ENCODE assay signal across 30 cellular contexts in genomic region chr12:115640929-115641328, GRCh38.
DNase-seq lines count a peak whose midpoint lies in the region; ATAC-seq, FAIRE-seq and TF ChIP-seq lines count a peak whose summit lies in the region.
"Had no signal": no experiment of that assay in that cellular context is flagged by ENCODE, and none has a peak within 500 bp of the region (broad histone marks: within the 10 kb centered on the region; RNA-seq: fewer than 3 reads in every experiment).

No MANE protein-coding gene starts in this region.

- 47% methylated on average over 2 of the region's 2 CpGs for WGBS in A549 (ENCODE audit: missing lambda C conversion rate)

- no peak for TF ChIP-seq RAD21 in A549 (conservative IDR thresholded peaks at IDR 0.05 in 1 of 2, IDR thresholded peaks at IDR 0.05 in 1 of 2)

- H3K4me2 ChIP-seq in A549 (no peak overlapping the region), Karpas-422 (ENCODE audit: low read depth, low read length, poor library complexity, severe bottlenecking) (no peak overlapping the region)

- ATAC-seq in A549 (no peak), left ventricle myocardium superior (no peak)
- ATAC-seq: activated CD8-positive, alpha-beta T cell treated with anti-CD3 and anti-CD28 coated beads for 36 hours; activated T-helper 17 cell treated with anti-CD3 and anti-CD28 coated beads, Interleukin-2, amount 50 U/mL, for 72 hours; esophagus mucosa; left cardiac atrium; stimulated activated memory B cell treated with anti-CD40 and anti-IgM and Interleukin-4, amounts not matched to agents 10 μg/mL and 1 μg/mL and 100 μg/mL, for 72 hours had no signal

- H3K36me3 ChIP-seq in MG63 (no peaks in the 10 kb centered on the region), Karpas-422 (ENCODE audit: insufficient read depth, low read length) (no peaks in the 10 kb centered on the region)
- H3K36me3 ChIP-seq: HAP-1, upper lobe of left lung had no signal

- H3K9me2 ChIP-seq in Karpas-422 (replicated peaks; ENCODE audit: insufficient read depth, low read length), result no peaks in the 10 kb centered on the region

- H3K27me3 Mint-ChIP-seq in HFFc6 (ENCODE audit: insufficient read depth) (peaks cover 2% of the 10 kb centered on the region), type B pancreatic cell (no peaks in the 10 kb centered on the region)
- H3K27me3 Mint-ChIP-seq: activated T-helper 17 cell treated with anti-CD3 and anti-CD28 coated beads, Interleukin-2, amount 50 U/mL, for 72 hours; stimulated activated memory B cell treated with anti-CD40 and anti-IgM and Interleukin-4, amounts not matched to agents 10 μg/mL and 1 μg/mL and 100 μg/mL, for 72 hours had no signal

- DNase-seq in A549 (ENCODE audit: low read depth in 1 of 2, low spot score in 1 of 2) (no peak), HFFc6 (peak; percentile 72), amniotic epithelial cell (ENCODE audit: low read depth) (peak; percentile 68), foreskin fibroblast (peak; percentile 35 to 52), type B pancreatic cell (ENCODE audit: extremely low spot score, unreplicated experiment) (no peak), MG63 (no peak), Karpas-422 (no peak), left ventricle myocardium superior (no peak)
- DNase-seq: 8988T; activated CD8-positive, alpha-beta memory T cell treated with anti-CD3 and anti-CD28 coated beads, Interleukin-2, amount 50 U/mL, for 48 hours; activated CD8-positive, alpha-beta T cell treated with anti-CD3 and anti-CD28 coated beads for 36 hours; activated naive CD4-positive, alpha-beta T cell treated with anti-CD3 and anti-CD28 coated beads, Interleukin-2, amount 50 U/mL, for 16 hours; CD4-positive, alpha-beta memory T cell; left cardiac atrium; NCI-H146; NCI-H345; NCI-H69; nephron progenitor cell; Right ventricle myocardium superior; T-helper 2 cell; upper lobe of left lung had no signal

- no peak for TF ChIP-seq EP300 in A549 (IDR thresholded peaks at IDR 0.05)

- H3K4me1 ChIP-seq in A549, result no peaks in the 10 kb centered on the region
- no peaks in the 10 kb centered on the region for H3K4me1 ChIP-seq in Karpas-422 (ENCODE audit: low read length)
- H3K4me1 ChIP-seq: HAP-1, upper lobe of left lung had no signal

- no peaks in the 10 kb centered on the region for H4K20me1 ChIP-seq in Karpas-422 (ENCODE audit: insufficient read depth, low read depth, low read length)

- CTCF ChIA-PET in A549 (lab: Yijun Ruan, JAX), result no interaction called here

- peak; percentile 32 for FAIRE-seq in A549 (lab: Jason Lieb, UNC)
- FAIRE-seq: D721Med, frontal cortex had no signal

- POLR2A ChIA-PET in A549 (lab: Yijun Ruan, JAX), result no interaction called here

- H3K9me3 ChIP-seq in A549, result no peaks in the 10 kb centered on the region
- no peaks in the 10 kb centered on the region for H3K9me3 ChIP-seq in MG63
- no peaks in the 10 kb centered on the region for H3K9me3 ChIP-seq in Karpas-422 (ENCODE audit: low read length)
- H3K9me3 ChIP-seq: HAP-1, upper lobe of left lung had no signal

- TF ChIP-seq POLR2A in A549 (IDR thresholded peaks at IDR 0.05; ENCODE audit: low read length), result no peak

- H3K79me2 ChIP-seq in Karpas-422 (ENCODE audit: low read length), result no peaks in the 10 kb centered on the region

- H3K4me1 Mint-ChIP-seq in HFFc6 (ENCODE audit: low read depth), result peaks cover 20% of the 10 kb centered on the region
- peaks cover 32% of the 10 kb centered on the region for H3K4me1 Mint-ChIP-seq in type B pancreatic cell (ENCODE audit: unreplicated experiment)
- H3K4me1 Mint-ChIP-seq: activated T-helper 17 cell treated with anti-CD3 and anti-CD28 coated beads, Interleukin-2, amount 50 U/mL, for 72 hours; B cell; CD4-positive, alpha-beta memory T cell; stimulated activated memory B cell treated with anti-CD40 and anti-IgM and Interleukin-4, amounts not matched to agents 10 μg/mL and 1 μg/mL and 100 μg/mL, for 72 hours had no signal

- no peak overlapping the region for H2AFZ ChIP-seq in Karpas-422 (ENCODE audit: low read length)

- no peak overlapping the region for H3K9ac ChIP-seq in Karpas-422 (ENCODE audit: low read length)

- no peaks in the 10 kb centered on the region for H3K27me3 ChIP-seq in MG63
- no peaks in the 10 kb centered on the region for H3K27me3 ChIP-seq in Karpas-422 (ENCODE audit: low read length)
- H3K27me3 ChIP-seq: upper lobe of left lung had no signal

- no peaks in the 10 kb centered on the region for H3K36me3 Mint-ChIP-seq in HFFc6 (ENCODE audit: low read depth)
- H3K36me3 Mint-ChIP-seq in type B pancreatic cell, result peaks cover 4% of the 10 kb centered on the region
- H3K36me3 Mint-ChIP-seq: CD4-positive, alpha-beta memory T cell; stimulated activated memory B cell treated with anti-CD40 and anti-IgM and Interleukin-4, amounts not matched to agents 10 μg/mL and 1 μg/mL and 100 μg/mL, for 72 hours had no signal

- no peak for TF ChIP-seq CTCF in A549 (IDR thresholded peaks at IDR 0.05)
- no peak for TF ChIP-seq CTCF in HFFc6 (IDR thresholded peaks at IDR 0.05)
- no peak for TF ChIP-seq CTCF in foreskin fibroblast (IDR thresholded peaks at IDR 0.05; ENCODE audit: low read depth, low read length)
- no peak for TF ChIP-seq CTCF in type B pancreatic cell (conservative IDR thresholded peaks at IDR 0.05)

- intact Hi-C loops in left ventricle myocardium superior (cut with micrococcal nuclease), result no loop called here

- H3K27ac Mint-ChIP-seq in HFFc6 (no peak overlapping the region), type B pancreatic cell (no peak overlapping the region)
- H3K27ac Mint-ChIP-seq: activated CD8-positive, alpha-beta T cell treated with anti-CD3 and anti-CD28 coated beads for 36 hours; activated T-helper 17 cell treated with anti-CD3 and anti-CD28 coated beads, Interleukin-2, amount 50 U/mL, for 72 hours; B cell; CD4-positive, alpha-beta memory T cell; dendritic cell treated with granulocyte-macrophage colony-stimulating factor and Interleukin-4, amounts not matched to agents 40 ng/mL and 50 ng/mL, for 4 days; nephron progenitor cell; stimulated activated memory B cell treated with anti-CD40 and anti-IgM and Interleukin-4, amounts not matched to agents 10 μg/mL and 1 μg/mL and 100 μg/mL, for 72 hours had no signal

- H3K4me3 Mint-ChIP-seq in HFFc6 (no peak overlapping the region), type B pancreatic cell (no peak overlapping the region)
- H3K4me3 Mint-ChIP-seq: activated CD8-positive, alpha-beta T cell treated with anti-CD3 and anti-CD28 coated beads for 36 hours; activated T-helper 17 cell treated with anti-CD3 and anti-CD28 coated beads, Interleukin-2, amount 50 U/mL, for 72 hours; B cell; CD4-positive, alpha-beta memory T cell; dendritic cell treated with granulocyte-macrophage colony-stimulating factor and Interleukin-4, amounts not matched to agents 40 ng/mL and 50 ng/mL, for 4 days; nephron progenitor cell; stimulated activated memory B cell treated with anti-CD40 and anti-IgM and Interleukin-4, amounts not matched to agents 10 μg/mL and 1 μg/mL and 100 μg/mL, for 72 hours had no signal

- H3K27ac ChIP-seq in A549 (no peak overlapping the region), Karpas-422 (ENCODE audit: low read length) (no peak overlapping the region)
- H3K27ac ChIP-seq: HL-60, upper lobe of left lung had no signal

- H3K4me3 ChIP-seq in A549 (no peak overlapping the region), foreskin fibroblast (ENCODE audit: low read depth in 1 of 2, low read length in 2 of 2) (no peak overlapping the region), MG63 (no peak overlapping the region), Karpas-422 (ENCODE audit: low read length) (no peak overlapping the region)
- H3K4me3 ChIP-seq: HAP-1, upper lobe of left lung had no signal

- H3K9me3 Mint-ChIP-seq in HFFc6, result no peaks in the 10 kb centered on the region
- H3K9me3 Mint-ChIP-seq in type B pancreatic cell, result peaks cover 5% of the 10 kb centered on the region
- H3K9me3 Mint-ChIP-seq: activated CD8-positive, alpha-beta T cell treated with anti-CD3 and anti-CD28 coated beads for 36 hours; dendritic cell treated with granulocyte-macrophage colony-stimulating factor and Interleukin-4, amounts not matched to agents 40 ng/mL and 50 ng/mL, for 4 days; nephron progenitor cell had no signal

TF ChIP-seq in A549, 52 proteins besides CTCF, POLR2A, EP300 and RAD21:
- TF ChIP-seq BHLHE40 (IDR thresholded peaks at IDR 0.05; ENCODE audit: low read depth, low read length) (no peak), HEYL (CRISPR knock-in tag; IDR thresholded peaks at IDR 0.05) (no peak), KDM5A (IDR thresholded peaks at IDR 0.05) (no peak)

Comparison
In these comparisons a context has a peak if more than half of its experiments do, and no peak if none do; other contexts are left out.
1. DNase-seq: peak in HFFc6 (single experiment), amniotic epithelial cell (single experiment) and foreskin fibroblast (2 of 2); none in A549 (0 of 2), type B pancreatic cell (single experiment), MG63 (single experiment), Karpas-422 (single experiment) and left ventricle myocardium superior (single experiment).